Comparison of ENCODE assay signal across 18 cellular contexts in genomic region chr4:52100062-52100461, GRCh38. TPM values are rescaled to one million over a fixed set of nuclear protein-coding genes. Genes with fewer than 3 reads are reported as not detected.
DNase-seq lines count a peak whose midpoint lies in the region; ATAC-seq and TF ChIP-seq lines count a peak whose summit lies in the region.
"Had no signal": no experiment of that assay in that cellular context is flagged by ENCODE, and none has a peak within 500 bp of the region (broad histone marks: within the 10 kb centered on the region; RNA-seq: fewer than 3 reads in every experiment).

No MANE protein-coding gene starts in this region.

- H3K4me3 ChIP-seq in astrocyte of the spinal cord (ENCODE audit: low read depth, low read length), result no peak overlapping the region
- H3K4me3 ChIP-seq: BLaER1, colonic mucosa, esophagus squamous epithelium, left lung, thyroid gland had no signal

- ATAC-seq in GM19351 (IDR thresholded peaks at IDR 0.05; ENCODE audit: unreplicated experiment), result peak; percentile 70
- ATAC-seq in HG03175 (IDR thresholded peaks at IDR 0.05; ENCODE audit: unreplicated experiment), result peak; percentile 89
- ATAC-seq: left lung had no signal

- no peak for TF ChIP-seq CTCF in astrocyte of the spinal cord (IDR thresholded peaks at IDR 0.05; ENCODE audit: low read depth, low read length)

- in situ Hi-C loops in astrocyte of the spinal cord (cut with HindIII; ENCODE audit: low sequenced_read_pairs), result no loop called here

- no peak for TF ChIP-seq POLR2A in erythroblast (IDR thresholded peaks at IDR 0.05; ENCODE audit: low read length)

- DNase-seq in astrocyte of the spinal cord (ENCODE audit: low read depth, low spot score) (peak; percentile 65), renal cortical epithelial cell (ENCODE audit: low read depth) (peak; percentile 63), SHP77 (lab: John Stamatoyannopoulos, UW) (no peak), erythroblast (lab: John Stamatoyannopoulos, UW) (no peak)
- DNase-seq in activated CD4-positive, alpha-beta T cell treated with anti-CD3 and anti-CD28 coated beads, Interleukin-2, amount 50 U/mL, for 4 hours, result no peak
- DNase-seq: activated naive CD8-positive, alpha-beta T cell treated with anti-CD3 and anti-CD28 coated beads, Interleukin-2, amount 10 ng/mL, durations not matched to agents 7 days and 5 days; activated T-cell treated with anti-CD3 and anti-CD28 coated beads, Interleukin-2, amount 50 U/mL, for 1 hour; colonic mucosa; esophagus squamous epithelium; H9; left lung; naive B cell; NCI-H2081 treated with DMSO at 0.1 percent for 48 hours; NCI-H748 treated with DMSO at 0.1 percent for 48 hours; thyroid gland had no signal

RNA-seq across cellular contexts. Expression of gene SPATA18, which starts 49.0 kb away (rescaled TPM):
- 7.3 and 20.8 TPM in 2 replicates for total RNA-seq in renal cortical epithelial cell

Comparison
In these comparisons a context has a peak if more than half of its experiments do, and no peak if none do; other contexts are left out.
1. DNase-seq: peak in astrocyte of the spinal cord (single experiment) and renal cortical epithelial cell (single experiment); none in SHP77 (0 of 2), activated CD4-positive, alpha-beta T cell treated with anti-CD3 and anti-CD28 coated beads, Interleukin-2, amount 50 U/mL, for 4 hours (0 of 2) and erythroblast (0 of 2).